5 cellular contexts compared by ENCODE assay signal in the genomic region with DNA sequence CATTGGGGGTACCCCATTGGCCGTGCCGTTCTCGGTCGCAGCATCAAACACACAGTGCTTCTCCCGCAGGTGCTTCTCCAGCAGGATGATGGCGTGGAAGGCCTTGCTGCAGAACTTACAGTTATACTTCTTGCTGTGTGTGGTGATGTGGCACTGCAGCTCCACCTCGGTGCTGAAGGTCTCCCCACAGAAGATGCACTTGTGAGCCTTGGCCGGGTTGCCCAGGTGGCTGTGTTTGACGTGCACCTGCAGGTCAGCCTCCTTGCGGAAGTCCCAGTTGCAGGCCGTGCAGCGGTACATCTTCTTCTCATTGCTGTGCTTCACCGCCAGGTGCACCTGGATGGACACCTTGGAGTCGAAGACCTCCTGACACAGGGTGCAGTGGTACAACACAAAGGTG.
"Had no signal": no experiment of that assay in that cellular context is flagged by ENCODE, and none has a peak within 500 bp of the region (broad histone marks: within the 10 kb centered on the region; RNA-seq: fewer than 3 reads in every experiment).

No MANE protein-coding gene starts in this region.

- H2AFZ ChIP-seq: GM23338 had no signal

- DNase-seq: HCEC 1CT, IMR-90, KG1 had no signal

- H3K4me2 ChIP-seq: GM23338 had no signal

- ATAC-seq: GM23338, K562 had no signal

- H3K4me3 ChIP-seq: GM23338, K562 had no signal
